Comparison of ENCODE assay signal across 11 cellular contexts in the genomic region with DNA sequence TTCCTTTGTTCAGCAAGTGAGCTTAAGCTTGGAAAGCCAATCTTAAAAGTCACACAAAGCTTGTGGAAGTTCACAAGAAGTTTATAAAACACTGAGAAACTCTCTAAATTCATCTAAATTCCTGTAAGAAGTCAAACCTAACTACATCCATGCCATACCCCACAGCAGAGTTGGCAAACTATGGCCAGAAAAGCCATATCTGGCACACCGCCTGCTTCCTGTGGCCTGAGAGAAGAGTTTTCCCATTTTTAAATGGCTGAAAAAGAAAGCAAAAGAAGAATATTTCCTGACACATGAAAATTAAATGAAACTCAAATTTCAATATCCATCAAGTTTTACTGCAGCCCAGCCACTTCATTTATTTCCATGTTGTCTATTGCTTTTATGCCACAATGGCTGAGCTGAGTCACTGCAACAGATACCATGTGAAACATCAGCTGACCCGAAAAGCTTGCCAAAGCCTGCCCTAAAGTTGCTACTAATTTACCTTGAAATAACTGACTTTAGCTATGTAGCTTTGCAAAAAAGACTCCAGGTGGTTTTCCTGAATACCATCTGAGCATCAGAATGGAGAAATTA.
DNase-seq lines count a peak whose midpoint lies in the region; ATAC-seq and TF ChIP-seq lines count a peak whose summit lies in the region.
"Had no signal": no experiment of that assay in that cellular context is flagged by ENCODE, and none has a peak within 500 bp of the region (broad histone marks: within the 10 kb centered on the region; RNA-seq: fewer than 3 reads in every experiment).

No MANE protein-coding gene starts in this region.

- no peaks in the 10 kb centered on the region for H3K9me3 Mint-ChIP-seq in activated naive CD4-positive, alpha-beta T cell treated with anti-CD3 and anti-CD28 coated beads, Interleukin-2, amount 50 U/mL, for 72 hours
- no peaks in the 10 kb centered on the region for H3K9me3 Mint-ChIP-seq in activated B cell treated with CpG ODN at 0.5 μM for 24 hours
- H3K9me3 Mint-ChIP-seq: CD14-positive monocyte, natural killer cell had no signal

- peaks cover 0 to 8% of the 10 kb centered on the region in 2 donors for H3K36me3 Mint-ChIP-seq in activated naive CD4-positive, alpha-beta T cell treated with anti-CD3 and anti-CD28 coated beads, Interleukin-2, amount 50 U/mL, for 72 hours
- peaks cover 44% of the 10 kb centered on the region for H3K36me3 Mint-ChIP-seq in activated B cell treated with CpG ODN at 0.5 μM for 24 hours (ENCODE audit: low read depth)
- H3K36me3 Mint-ChIP-seq: natural killer cell had no signal

- peak; percentile 52 to 66 for ATAC-seq in activated naive CD4-positive, alpha-beta T cell treated with anti-CD3 and anti-CD28 coated beads, Interleukin-2, amount 50 U/mL, for 72 hours
- no peak for ATAC-seq in activated B cell treated with CpG ODN at 0.5 μM for 24 hours (ENCODE audit: low read depth)
- ATAC-seq in GM19452 (IDR thresholded peaks at IDR 0.05; ENCODE audit: unreplicated experiment) = no peak
- ATAC-seq in left lobe of liver = no peak
- ATAC-seq: natural killer cell had no signal

- no peaks in the 10 kb centered on the region for H3K27me3 Mint-ChIP-seq in activated B cell treated with CpG ODN at 0.5 μM for 24 hours

- POLR2A ChIA-PET in activated B cell treated with CpG ODN at 0.5 μM for 24 hours (lab: Charles Lee) = interaction anchor here (0.7 to 1.1 kb wide), 5 partner anchors 8 to 681 kb away, joined by 3 to 6 read pairs (median 3); no protein-coding TSS in a partner anchor

- no peak overlapping the region for H3K4me3 ChIP-seq in fibroblast of the aortic adventitia (ENCODE audit: low read depth, low read length)

- CTCF ChIA-PET in activated B cell treated with CpG ODN at 0.5 μM for 24 hours (lab: Charles Lee) = interaction anchor here (0.9 to 1.7 kb wide), 6 partner anchors 76 to 294 kb away, joined by 3 to 8 read pairs (median 4); no protein-coding TSS in a partner anchor

- H3K4me1 Mint-ChIP-seq in activated B cell treated with CpG ODN at 0.5 μM for 24 hours = no peaks in the 10 kb centered on the region

- H3K4me3 Mint-ChIP-seq in activated B cell treated with CpG ODN at 0.5 μM for 24 hours = no peak overlapping the region
- H3K4me3 Mint-ChIP-seq: CD14-positive monocyte, natural killer cell had no signal

- intact Hi-C loops in activated B cell treated with CpG ODN at 0.5 μM for 24 hours (cut with micrococcal nuclease) = no loop called here

- DNase-seq in activated naive CD4-positive, alpha-beta T cell treated with anti-CD3 and anti-CD28 coated beads, Interleukin-2, amount 50 U/mL, for 72 hours (ENCODE audit: low spot score in 2 of 2) = no peak
- DNase-seq in activated naive CD4-positive, alpha-beta T cell treated with Interleukin-2 at 50 U/mL for 16 hours = no peak
- DNase-seq in activated B cell treated with CpG ODN at 0.5 μM for 24 hours (no peak), fibroblast of the aortic adventitia (ENCODE audit: low read depth) (peak; percentile 55), NCI-H526 treated with DMSO at 0.1 percent for 48 hours (lab: John Stamatoyannopoulos, UW) (no peak), left lobe of liver (ENCODE audit: low spot score) (no peak), hypothalamus (lab: John Stamatoyannopoulos, UW) (no peak)
- DNase-seq: natural killer cell; stimulated activated CD4-positive, alpha-beta T cell treated with anti-CD3 and anti-CD28 coated beads, Interleukin-4, amount 100 ng/mL, for 4 hours had no signal

- TF ChIP-seq CTCF in activated B cell treated with CpG ODN at 0.5 μM for 24 hours (IDR thresholded peaks at IDR 0.05) = no peak
- TF ChIP-seq CTCF in fibroblast of the aortic adventitia (IDR thresholded peaks at IDR 0.05; ENCODE audit: insufficient read depth, low read length) = no peak

- peak overlapping the region; percentile 9 to 73 for H3K27ac Mint-ChIP-seq in activated naive CD4-positive, alpha-beta T cell treated with anti-CD3 and anti-CD28 coated beads, Interleukin-2, amount 50 U/mL, for 72 hours
- H3K27ac Mint-ChIP-seq in activated B cell treated with CpG ODN at 0.5 μM for 24 hours = peak overlapping the region; percentile 30
- H3K27ac Mint-ChIP-seq: CD14-positive monocyte had no signal

Comparison
In these comparisons a context has a peak if more than half of its experiments do, and no peak if none do; other contexts are left out.
1. ATAC-seq: peak in activated naive CD4-positive, alpha-beta T cell treated with anti-CD3 and anti-CD28 coated beads, Interleukin-2, amount 50 U/mL, for 72 hours (2 of 2); none in activated B cell treated with CpG ODN at 0.5 μM for 24 hours (single experiment), GM19452 (single experiment) and left lobe of liver (single experiment).